8 cellular contexts compared by ENCODE assay signal in genomic region chr5:140157032-140157781, GRCh38. TPM values are rescaled to one million over a fixed set of nuclear protein-coding genes. Genes with fewer than 3 reads are reported as not detected.
DNase-seq lines count a peak whose midpoint lies in the region; TF ChIP-seq lines count a peak whose summit lies in the region.

No MANE protein-coding gene starts in this region.

- H3K9me3 ChIP-seq in SJCRH30 (replicated peaks) (no peaks in the 10 kb centered on the region; the same call in 1 of the 2 replicates), osteoblast (ENCODE audit: low read depth, low read length) (no peaks in the 10 kb centered on the region)

- H3K79me2 ChIP-seq in osteoblast (ENCODE audit: insufficient read depth, low read length): no peaks in the 10 kb centered on the region

- DNase-seq in ELR (ENCODE audit: low read depth): peak; percentile 86
- DNase-seq in H7: peak; percentile 94
- peak; percentile 86 for DNase-seq in LoVo (ENCODE audit: low spot score)
- DNase-seq in SJCRH30: peak; percentile 82 to 93
- peak; percentile 73 to 78 (median 76) for DNase-seq in activated naive CD4-positive, alpha-beta T cell (lab: John Stamatoyannopoulos, UW)
- peak; percentile 45 for DNase-seq in glomerular endothelial cell (ENCODE audit: extremely low read depth, low read depth, low spot score)
- DNase-seq in osteoblast (ENCODE audit: insufficient read length, low spot score, missing footprints): peak; percentile 98

- H3K27me3 ChIP-seq in H7 (ENCODE audit: control insufficient read depth, insufficient read depth, low read length) (peaks cover 4% of the 10 kb centered on the region; the same call in 1 of the 2 replicates), SJCRH30 (peaks cover 6% of the 10 kb centered on the region), osteoblast (ENCODE audit: insufficient read depth, low read length) (no peaks in the 10 kb centered on the region)

- peak overlapping the region; percentile 28 for H3K4me3 ChIP-seq in H7 (ENCODE audit: insufficient read depth, low read depth, low read length)
- H3K4me3 ChIP-seq in SJCRH30: peak overlapping the region; percentile 55
- H3K4me3 ChIP-seq in osteoblast (ENCODE audit: insufficient read depth, low read length): peak overlapping the region; percentile 70

- H3K4me2 ChIP-seq in osteoblast (ENCODE audit: insufficient read depth, low read length): peak overlapping the region; percentile 69

- peaks cover 22% of the 10 kb centered on the region for H4K20me1 ChIP-seq in osteoblast (ENCODE audit: insufficient read depth, low read length)

- peak overlapping the region; percentile 33 for H2AFZ ChIP-seq in osteoblast (ENCODE audit: low read length)

- peak; percentile 82 for TF ChIP-seq CTCF in osteoblast (IDR thresholded peaks at IDR 0.05; ENCODE audit: extremely low read depth, low read depth, low read length)

- H3K36me3 ChIP-seq in H7 (replicated peaks; ENCODE audit: control insufficient read depth, insufficient read depth, low read length): no peaks in the 10 kb centered on the region
- no peaks in the 10 kb centered on the region for H3K36me3 ChIP-seq in SJCRH30
- no peaks in the 10 kb centered on the region for H3K36me3 ChIP-seq in osteoblast (ENCODE audit: insufficient read depth, low read length)

- H3K27ac ChIP-seq in SJCRH30 (no peak overlapping the region), osteoblast (ENCODE audit: low read depth, low read length) (no peak overlapping the region), temporal lobe (ENCODE audit: low read depth, low read length) (peak overlapping the region; percentile 86)

- H3K4me1 ChIP-seq in SJCRH30: no peaks in the 10 kb centered on the region
- peaks cover 4% of the 10 kb centered on the region for H3K4me1 ChIP-seq in osteoblast (ENCODE audit: insufficient read depth, low read length)

RNA-seq across cellular contexts. Expression of gene CYSTM1, which starts 17.8 kb away (rescaled TPM):
- 55.5 and 61.1 TPM in 2 replicates for total RNA-seq in H7 (2014; rRNA removed; shearing (Covaris generic))
- total RNA-seq in SJCRH30 (2014; rRNA removed; shearing (Covaris generic)): 9.4 and 10.5 TPM in 2 replicates
- total RNA-seq in glomerular endothelial cell (61.0 and 86.3 TPM in 2 replicates), osteoblast (24.2 and 27.9 TPM in 2 replicates), temporal lobe (2.7 TPM)

RNA-seq across cellular contexts. Expression of gene IGIP, which starts 31.5 kb away (rescaled TPM):
- total RNA-seq in H7 (2014; rRNA removed; shearing (Covaris generic)): 0.48 and 1.0 TPM in 2 replicates
- 1.5 and 1.6 TPM in 2 replicates for total RNA-seq in SJCRH30 (2014; rRNA removed; shearing (Covaris generic))
- total RNA-seq in glomerular endothelial cell: 3.0 and 3.7 TPM in 2 replicates
- total RNA-seq in osteoblast: 10.5 and 13.0 TPM in 2 replicates
- 8.4 TPM for total RNA-seq in temporal lobe

RNA-seq across cellular contexts. Expression of gene PURA, which starts 43.3 kb away (rescaled TPM):
- 5.9 and 7.2 TPM in 2 replicates for total RNA-seq in H7 (2014; rRNA removed; shearing (Covaris generic))
- total RNA-seq in SJCRH30 (2014; rRNA removed; shearing (Covaris generic)): 8.3 and 10.0 TPM in 2 replicates
- 7.0 and 11.7 TPM in 2 replicates for total RNA-seq in glomerular endothelial cell
- 29.7 and 30.1 TPM in 2 replicates for total RNA-seq in osteoblast
- 13.3 TPM for total RNA-seq in temporal lobe

Comparison
In these comparisons a context has a peak if more than half of its experiments do, and no peak if none do; other contexts are left out.
1. DNase-seq: peak in every context shown above with its lines; median percentile 98 in osteoblast; 94 in H7; 88 in SJCRH30; 86 in ELR; 86 in LoVo; 76 in activated naive CD4-positive, alpha-beta T cell; 45 in glomerular endothelial cell.